ENCODE assay signal across 8 cellular contexts in genomic region chr1:229559336-229559801, GRCh38. TPM values are rescaled to one million over a fixed set of nuclear protein-coding genes. Genes with fewer than 3 reads are reported as not detected.
DNase-seq lines count a peak whose midpoint lies in the region; ATAC-seq and TF ChIP-seq lines count a peak whose summit lies in the region.
"Not testable (repeated sequence)": the region's sequence is repeated elsewhere in the genome, so short reads cannot be mapped to it uniquely, and the experiment has no call there.

No MANE protein-coding gene starts in this region.

- CTCF ChIA-PET in AG04450 (lab: Charles Lee), result interaction anchor here (0.6 to 2.6 kb wide), 32 partner anchors 11 to 1589 kb away, joined by 3 to 22 read pairs (median 4); partner anchors contain the start of gene URB2

- peak overlapping the region; percentile 97 for H2AFZ ChIP-seq in smooth muscle cell (ENCODE audit: low read depth)

- POLR2A ChIA-PET in AG04450 (lab: Yijun Ruan, JAX), result interaction anchor here (1.2 to 1.4 kb wide), 2 partner anchors 51 to 67 kb away, joined by 9 to 10 read pairs; partner anchors contain the start of genes NUP133, TAF5L and URB2

- peaks cover 20% of the 10 kb centered on the region for H4K20me1 ChIP-seq in smooth muscle cell (ENCODE audit: low read depth)

- not testable (repeated sequence) for TF ChIP-seq CTCF in AG04450 (IDR thresholded peaks at IDR 0.05; ENCODE audit: low read depth, low read length); HFFc6 (IDR thresholded peaks at IDR 0.05); choroid plexus epithelial cell (conservative IDR thresholded peaks at IDR 0.05; ENCODE audit: low read depth, low read length); smooth muscle cell (IDR thresholded peaks at IDR 0.05; ENCODE audit: borderline replicate concordance, insufficient read depth, poor library complexity, severe bottlenecking)

- H3K4me3 ChIP-seq in AG04450 (ENCODE audit: low read depth, low read length) (peak overlapping the region; percentile 81), choroid plexus epithelial cell (ENCODE audit: low read depth, low read length) (peak overlapping the region; percentile 83), mucosa of stomach (ENCODE audit: low read length) (peak overlapping the region; percentile 60), smooth muscle cell (peak overlapping the region; percentile 91)

- H3K27ac Mint-ChIP-seq in HFFc6, result peak overlapping the region; percentile 76

- H3K4me2 ChIP-seq in smooth muscle cell, result peak overlapping the region; percentile 84

- H3K36me3 Mint-ChIP-seq in HFFc6 (ENCODE audit: low read depth); activated T-cell treated with anti-CD3 and anti-CD28 coated beads, Interleukin-2, amount 50 U/mL, for 4 hours (ENCODE audit: insufficient read depth): not testable (repeated sequence)

- peaks cover 46% of the 10 kb centered on the region for H3K4me1 Mint-ChIP-seq in HFFc6 (ENCODE audit: low read depth)
- H3K4me1 Mint-ChIP-seq in activated T-cell treated with anti-CD3 and anti-CD28 coated beads, Interleukin-2, amount 50 U/mL, for 4 hours (ENCODE audit: low read depth), result peaks cover 38% of the 10 kb centered on the region

- H3K9me3 Mint-ChIP-seq in HFFc6; activated T-cell treated with anti-CD3 and anti-CD28 coated beads, Interleukin-2, amount 50 U/mL, for 4 hours: not testable (repeated sequence)

- H3K36me3 ChIP-seq in mucosa of stomach (ENCODE audit: control insufficient read depth, insufficient read depth, low read length); smooth muscle cell (ENCODE audit: low read depth): not testable (repeated sequence)

- H3K27me3 ChIP-seq in AG04450 (ENCODE audit: control insufficient read depth, insufficient read depth, low read length); mucosa of stomach (ENCODE audit: control insufficient read depth, insufficient read depth, low read length); smooth muscle cell (ENCODE audit: low read depth): not testable (repeated sequence)

- H3K27ac ChIP-seq in AG04450 (ENCODE audit: low read depth, low read length) (peak overlapping the region; percentile 21), smooth muscle cell (ENCODE audit: low read depth) (peak overlapping the region; percentile 60)

- peak overlapping the region; percentile 92 for H3K4me3 Mint-ChIP-seq in HFFc6
- H3K4me3 Mint-ChIP-seq in activated T-cell treated with anti-CD3 and anti-CD28 coated beads, Interleukin-2, amount 50 U/mL, for 4 hours, result peak overlapping the region; percentile 94

- H3K9me3 ChIP-seq in AG04450 (ENCODE audit: control insufficient read depth, insufficient read depth, low read length); mucosa of stomach (ENCODE audit: control insufficient read depth, low read length); smooth muscle cell (replicated peaks; ENCODE audit: low read depth): not testable (repeated sequence)

- intact Hi-C loops in left cardiac atrium (cut with DNase I), result loop anchor here (2.0 to 5.0 kb wide), 2 partner anchors 63 to 67 kb away; partner anchors contain the start of genes TAF5L (in 1 of the 2) and URB2 (in 1 of the 2)

- H3F3A ChIP-seq in smooth muscle cell (ENCODE audit: low read depth), result not testable (repeated sequence)

- DNase-seq in AG04450 (ENCODE audit: low read depth, low spot score); HFFc6; activated T-cell treated with anti-CD3 and anti-CD28 coated beads, Interleukin-2, amount 50 U/mL, for 4 hours; choroid plexus epithelial cell (ENCODE audit: low read depth); smooth muscle cell (lab: John Stamatoyannopoulos, UW; ENCODE audit: unreplicated experiment): not testable (repeated sequence)
- DNase-seq in RKO (ENCODE audit: low spot score) (peak; percentile 16), left cardiac atrium (peak; percentile 27)

- 50% methylated on average over 20 of the region's 20 CpGs for WGBS in smooth muscle cell (ENCODE audit: low lambda C conversion rate)

- peak overlapping the region; percentile 61 for H3K9ac ChIP-seq in mucosa of stomach (ENCODE audit: low read length)
- H3K9ac ChIP-seq in smooth muscle cell (ENCODE audit: low read depth), result not testable (repeated sequence)

- H3K27me3 Mint-ChIP-seq in HFFc6 (ENCODE audit: insufficient read depth); activated T-cell treated with anti-CD3 and anti-CD28 coated beads, Interleukin-2, amount 50 U/mL, for 4 hours (ENCODE audit: low read depth): not testable (repeated sequence)

- not testable (repeated sequence) for ATAC-seq in activated T-cell treated with anti-CD3 and anti-CD28 coated beads, Interleukin-2, amount 50 U/mL, for 4 hours; left cardiac atrium

- H3K79me2 ChIP-seq in smooth muscle cell (ENCODE audit: low read depth), result peaks cover 36% of the 10 kb centered on the region

- peaks cover 15% of the 10 kb centered on the region for H3K4me1 ChIP-seq in mucosa of stomach (ENCODE audit: control insufficient read depth, insufficient read depth, low read length)
- peaks cover 32% of the 10 kb centered on the region for H3K4me1 ChIP-seq in smooth muscle cell (ENCODE audit: low read depth)

RNA-seq across cellular contexts. Expression of gene ABCB10, which starts 0.9 kb away (rescaled TPM):
- 8.7 and 10.3 TPM in 2 replicates for polyA plus RNA-seq in AG04450 (2011; rRNA removed)
- 8.7 and 9.1 TPM in 2 replicates for polyA minus RNA-seq in AG04450 (2011; rRNA and poly(A)+ RNA removed)
- 10 to 100 TPM; 16.1 to 21.0 (median 18.4) TPM for total RNA-seq in HFFc6 (2021; fragmentation: NEBNext Ultra II Directional; extraction: Animal tissue kit (Norgen Biotek cat#: 25700))
- 10 to 100 TPM; 16.4 to 19.1 (median 16.7) TPM for total RNA-seq in activated T-cell treated with anti-CD3 and anti-CD28 coated beads, Interleukin-2, amount 50 U/mL, for 4 hours
- 10 to 100 TPM; 10.1 to 14.8 TPM for total RNA-seq in left cardiac atrium
- total RNA-seq in smooth muscle cell, result 14.2 and 18.4 TPM in 2 replicates
- 7.1 and 10.3 TPM in 2 replicates for polyA plus RNA-seq in smooth muscle cell

RNA-seq across cellular contexts. Expression of gene NUP133, which starts 51.2 kb away (rescaled TPM):
- polyA plus RNA-seq in AG04450 (2011; rRNA removed), result 27.3 and 29.6 TPM in 2 replicates
- polyA minus RNA-seq in AG04450 (2011; rRNA and poly(A)+ RNA removed), result 21.5 and 29.1 TPM in 2 replicates
- 10 to 100 TPM; 34.3 to 42.8 (median 36.0) TPM for total RNA-seq in HFFc6 (2021; fragmentation: NEBNext Ultra II Directional; extraction: Animal tissue kit (Norgen Biotek cat#: 25700))
- total RNA-seq in activated T-cell treated with anti-CD3 and anti-CD28 coated beads, Interleukin-2, amount 50 U/mL, for 4 hours, result 10 to 100 TPM; 49.8 to 62.5 (median 56.7) TPM
- 10 to 100 TPM; 29.4 to 29.8 TPM for total RNA-seq in left cardiac atrium
- total RNA-seq in smooth muscle cell, result 40.0 and 54.8 TPM in 2 replicates
- polyA plus RNA-seq in smooth muscle cell, result 14.6 and 15.5 TPM in 2 replicates
